ENCODE assay signal across 13 cellular contexts in genomic region chr20:44115762-44116644, GRCh38.
DNase-seq lines count a peak whose midpoint lies in the region; ATAC-seq, FAIRE-seq and TF ChIP-seq lines count a peak whose summit lies in the region.
"Had no signal": no experiment of that assay in that cellular context is flagged by ENCODE, and none has a peak within 500 bp of the region (broad histone marks: within the 10 kb centered on the region; RNA-seq: fewer than 3 reads in every experiment).

No MANE protein-coding gene starts in this region.

- intact Hi-C loops in right cardiac atrium (cut with DNase I), result loop anchor here in 3 of 4 donors (2.0 to 5.0 kb wide), 2 partner anchors 71 to 73 kb away; partner anchors contain the start of gene JPH2 (in 2 of the 3)
- intact Hi-C loops in gastrocnemius medialis (cut with DNase I; ENCODE audit: low total_unique reads), result loop anchor here (1.0 to 2.0 kb wide), 2 partner anchors 39 to 74 kb away; no protein-coding TSS in a partner anchor

- H3K9me3 ChIP-seq in astrocyte (ENCODE audit: insufficient read depth, low read depth, low read length), result no peaks in the 10 kb centered on the region
- no peaks in the 10 kb centered on the region for H3K9me3 ChIP-seq in right cardiac atrium (ENCODE audit: control insufficient read depth, low read length)
- H3K9me3 ChIP-seq in gastrocnemius medialis, result no peaks in the 10 kb centered on the region
- H3K9me3 ChIP-seq: neutrophil had no signal

- DNase-seq in HFFc6 (no peak), astrocyte (ENCODE audit: low read depth) (no peak), right cardiac atrium (peak in 2 of 3 donors; percentile 51 to 60), gastrocnemius medialis (no peak), glutamatergic neuron (no peak), cerebellum (ENCODE audit: low spot score) (no peak)
- no peak for DNase-seq in central memory CD4-positive, alpha-beta T cell
- DNase-seq: kidney had no signal

- H3K27me3 ChIP-seq in astrocyte (ENCODE audit: insufficient read depth, low read length), result no peaks in the 10 kb centered on the region
- no peaks in the 10 kb centered on the region for H3K27me3 ChIP-seq in right cardiac atrium (ENCODE audit: control insufficient read depth, insufficient read depth)
- no peaks in the 10 kb centered on the region for H3K27me3 ChIP-seq in gastrocnemius medialis

- H3K27me3 Mint-ChIP-seq in HFFc6 (ENCODE audit: insufficient read depth) (peaks cover 4% of the 10 kb centered on the region; the same call in 1 of the 2 replicates), astrocyte (ENCODE audit: low read depth, unreplicated experiment) (peaks cover 6% of the 10 kb centered on the region), glutamatergic neuron (ENCODE audit: unreplicated experiment) (peaks cover 1% of the 10 kb centered on the region)

- H3K4me1 Mint-ChIP-seq in HFFc6 (ENCODE audit: low read depth), result peaks cover 32% of the 10 kb centered on the region
- peaks cover 7% of the 10 kb centered on the region for H3K4me1 Mint-ChIP-seq in astrocyte (ENCODE audit: low read depth, unreplicated experiment)
- H3K4me1 Mint-ChIP-seq in glutamatergic neuron (ENCODE audit: low read depth, unreplicated experiment), result no peaks in the 10 kb centered on the region

- TF ChIP-seq CTCF in HFFc6 (IDR thresholded peaks at IDR 0.05), result no peak
- TF ChIP-seq CTCF in astrocyte (IDR thresholded peaks at IDR 0.05; ENCODE audit: insufficient read depth, low read depth, low read length), result no peak
- no peak for TF ChIP-seq CTCF in gastrocnemius medialis (IDR thresholded peaks at IDR 0.05 in 4 of 5, conservative IDR thresholded peaks at IDR 0.05 in 1 of 5)
- TF ChIP-seq CTCF in glutamatergic neuron (IDR thresholded peaks at IDR 0.05; ENCODE audit: partially characterized antibody, unreplicated experiment), result no peak

- TF ChIP-seq POLR2A in gastrocnemius medialis (IDR thresholded peaks at IDR 0.05), result no peak

- H4K20me1 ChIP-seq in astrocyte (ENCODE audit: insufficient read depth, low read length), result no peaks in the 10 kb centered on the region

- H3K9me3 Mint-ChIP-seq in HFFc6, result no peaks in the 10 kb centered on the region
- peaks cover 3% of the 10 kb centered on the region for H3K9me3 Mint-ChIP-seq in astrocyte (ENCODE audit: unreplicated experiment)
- H3K9me3 Mint-ChIP-seq in glutamatergic neuron (ENCODE audit: unreplicated experiment), result peaks cover 1% of the 10 kb centered on the region
- H3K9me3 Mint-ChIP-seq: T-helper 2 cell treated with Interferon-gamma antibody and Interleukin-4, amounts not matched to agents 5 μg/mL and 100 μg/mL, for 36 hours had no signal

- no peaks in the 10 kb centered on the region for H3K79me2 ChIP-seq in astrocyte (ENCODE audit: insufficient read depth, low read length)

- no peak overlapping the region; the same call in 1 of the 2 replicates for H3K27ac Mint-ChIP-seq in HFFc6
- no peak overlapping the region for H3K27ac Mint-ChIP-seq in astrocyte (ENCODE audit: unreplicated experiment)
- no peak overlapping the region for H3K27ac Mint-ChIP-seq in glutamatergic neuron (ENCODE audit: unreplicated experiment)
- H3K27ac Mint-ChIP-seq: T-helper 2 cell treated with Interferon-gamma antibody and Interleukin-4, amounts not matched to agents 5 μg/mL and 100 μg/mL, for 36 hours had no signal

- H3K27ac ChIP-seq in astrocyte (ENCODE audit: low read depth, low read length) (no peak overlapping the region), right cardiac atrium (ENCODE audit: low read length) (no peak overlapping the region), gastrocnemius medialis (peak overlapping the region; percentile 17 to 74 (median 40))
- H3K27ac ChIP-seq: C4-2B, neutrophil had no signal

- FAIRE-seq in astrocyte (lab: Jason Lieb, UNC), result no peak
- FAIRE-seq: kidney, small intestine had no signal

- H3K4me3 Mint-ChIP-seq in HFFc6 (0 out of 2 replicates have a peak overlapping the region, but pooled peaks have one; percentile 28), astrocyte (ENCODE audit: unreplicated experiment) (no peak overlapping the region), glutamatergic neuron (ENCODE audit: unreplicated experiment) (no peak overlapping the region)
- H3K4me3 Mint-ChIP-seq: T-helper 2 cell treated with Interferon-gamma antibody and Interleukin-4, amounts not matched to agents 5 μg/mL and 100 μg/mL, for 36 hours had no signal

- H2AFZ ChIP-seq in astrocyte (ENCODE audit: low read depth, low read length), result peak overlapping the region; percentile 36

- no peak overlapping the region for H3K9ac ChIP-seq in astrocyte (ENCODE audit: low read length)

- in situ Hi-C loops in gastrocnemius medialis (cut with MboI; ENCODE audit: low sequenced_read_pairs in 4 of 4), result loop anchor here (5.0 to 25.0 kb wide), 4 partner anchors 71 to 196 kb away; partner anchors contain the start of genes FITM2 (in 3 of the 4) and JPH2 (in 1 of the 4)

- H3K36me3 ChIP-seq in astrocyte (ENCODE audit: insufficient read depth, low read length) (no peaks in the 10 kb centered on the region), gastrocnemius medialis (no peaks in the 10 kb centered on the region)
- H3K36me3 ChIP-seq: neutrophil had no signal

- no peak overlapping the region for H3K4me2 ChIP-seq in astrocyte (ENCODE audit: low read length)

- 46% methylated on average over 76 of the region's 76 CpGs for WGBS in right cardiac atrium

- H3K4me1 ChIP-seq in astrocyte (ENCODE audit: insufficient read depth, low read length) (no peaks in the 10 kb centered on the region), right cardiac atrium (ENCODE audit: control insufficient read depth, insufficient read depth, low read length) (peaks cover 2% of the 10 kb centered on the region), gastrocnemius medialis (peaks cover 13 to 15% of the 10 kb centered on the region in 2 donors)

- no peaks in the 10 kb centered on the region for H3K36me3 Mint-ChIP-seq in HFFc6 (ENCODE audit: low read depth)
- H3K36me3 Mint-ChIP-seq in astrocyte (ENCODE audit: low read depth, unreplicated experiment), result peaks cover 7% of the 10 kb centered on the region
- H3K36me3 Mint-ChIP-seq in glutamatergic neuron (ENCODE audit: unreplicated experiment), result no peaks in the 10 kb centered on the region

- ATAC-seq in right cardiac atrium (peak; percentile 8 to 17), gastrocnemius medialis (peak in 1 of 2 donors; percentile 25), HG03378 (IDR thresholded peaks at IDR 0.05; ENCODE audit: unreplicated experiment) (no peak)

- no peak overlapping the region for H3K4me3 ChIP-seq in astrocyte (ENCODE audit: insufficient read depth, low read depth, low read length)
- H3K4me3 ChIP-seq in right cardiac atrium (ENCODE audit: low read length), result no peak overlapping the region
- no peak overlapping the region for H3K4me3 ChIP-seq in gastrocnemius medialis

Comparison
In these comparisons a context has a peak if more than half of its experiments do, and no peak if none do; other contexts are left out.
1. DNase-seq: peak in right cardiac atrium (2 of 3); none in HFFc6 (single experiment), astrocyte (single experiment), gastrocnemius medialis (0 of 2), glutamatergic neuron (single experiment), cerebellum (single experiment) and central memory CD4-positive, alpha-beta T cell (single experiment).
2. H3K27ac ChIP-seq: peak in gastrocnemius medialis (4 of 4); none in astrocyte (single experiment) and right cardiac atrium (single experiment).